29 cellular contexts compared by ENCODE assay signal in the genomic region with DNA sequence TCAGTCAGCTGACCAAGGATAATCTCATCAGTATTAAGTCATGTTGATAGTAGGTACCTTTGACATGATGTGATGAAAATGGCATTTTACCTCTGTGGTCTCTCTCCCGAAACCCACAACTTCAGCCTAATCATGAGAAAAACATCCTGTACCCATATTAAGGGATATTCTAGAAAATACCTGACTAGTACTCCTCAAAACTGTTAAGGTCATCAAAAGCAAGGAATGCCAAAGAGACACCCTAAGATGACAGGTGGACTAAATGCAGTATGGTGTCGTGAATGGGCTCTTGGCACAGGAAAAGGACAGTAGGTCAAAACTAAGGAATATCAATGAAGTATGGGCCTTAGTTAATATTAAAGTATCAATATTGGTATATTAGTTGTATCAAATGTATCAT.
"Had no signal": no experiment of that assay in that cellular context is flagged by ENCODE, and none has a peak within 500 bp of the region (broad histone marks: within the 10 kb centered on the region; RNA-seq: fewer than 3 reads in every experiment).

No MANE protein-coding gene starts in this region.

- H3K4me3 Mint-ChIP-seq: effector memory CD8-positive, alpha-beta T cell; endodermal cell had no signal

- DNase-seq: colonic mucosa; cortex of kidney; dermis blood vessel endothelial cell; dorsolateral prefrontal cortex; effector CD4-positive, alpha-beta T cell; effector CD8-positive, alpha-beta T cell; effector memory CD4-positive, alpha-beta T cell; effector memory CD8-positive, alpha-beta T cell; endodermal cell; erythroblast; esophagus squamous epithelium; foreskin fibroblast; foreskin keratinocyte; foreskin melanocyte; gastrocnemius medialis; glutamatergic neuron; head of caudate nucleus; heart left ventricle; heart right ventricle had no signal

- H3K36me3 ChIP-seq: colonic mucosa, esophagus muscularis mucosa, esophagus squamous epithelium, gastrocnemius medialis, gastroesophageal sphincter, heart left ventricle, heart right ventricle had no signal

- ATAC-seq: effector memory CD8-positive, alpha-beta T cell; esophagus mucosa; foreskin keratinocyte; gastrocnemius medialis; gastroesophageal sphincter; heart left ventricle; heart right ventricle had no signal

- H3K4me3 ChIP-seq: colonic mucosa, coronary artery, dorsolateral prefrontal cortex, esophagus muscularis mucosa, esophagus squamous epithelium, gastrocnemius medialis, gastroesophageal sphincter had no signal

- H3K9me3 ChIP-seq: colonic mucosa, esophagus muscularis mucosa, esophagus squamous epithelium, gastrocnemius medialis, gastroesophageal sphincter, heart left ventricle had no signal

- H3K4me1 ChIP-seq: colonic mucosa, foreskin keratinocyte had no signal

- H3K27me3 Mint-ChIP-seq: dendritic cell treated with granulocyte-macrophage colony-stimulating factor and Interleukin-4, amounts not matched to agents 40 ng/mL and 50 ng/mL, for 4 days; effector memory CD8-positive, alpha-beta T cell had no signal

- H3K9me3 Mint-ChIP-seq: dendritic cell treated with granulocyte-macrophage colony-stimulating factor and Interleukin-4, amounts not matched to agents 40 ng/mL and 50 ng/mL, for 4 days; effector memory CD8-positive, alpha-beta T cell; endodermal cell had no signal

- H3K27ac Mint-ChIP-seq: endodermal cell had no signal

- H3K27me3 ChIP-seq: colonic mucosa, dorsolateral prefrontal cortex, esophagus muscularis mucosa, esophagus squamous epithelium, foreskin keratinocyte, gastrocnemius medialis, gastroesophageal sphincter, heart left ventricle, heart right ventricle had no signal

- FAIRE-seq: colon, endometrium, endothelial cell of umbilical vein, frontal cortex had no signal

- H3K27ac ChIP-seq: colonic mucosa, coronary artery, dorsolateral prefrontal cortex, epithelial cell of prostate, esophagus muscularis mucosa, esophagus squamous epithelium, foreskin keratinocyte, gastrocnemius medialis, gastroesophageal sphincter, heart left ventricle, heart right ventricle had no signal
